In the genomic region with DNA sequence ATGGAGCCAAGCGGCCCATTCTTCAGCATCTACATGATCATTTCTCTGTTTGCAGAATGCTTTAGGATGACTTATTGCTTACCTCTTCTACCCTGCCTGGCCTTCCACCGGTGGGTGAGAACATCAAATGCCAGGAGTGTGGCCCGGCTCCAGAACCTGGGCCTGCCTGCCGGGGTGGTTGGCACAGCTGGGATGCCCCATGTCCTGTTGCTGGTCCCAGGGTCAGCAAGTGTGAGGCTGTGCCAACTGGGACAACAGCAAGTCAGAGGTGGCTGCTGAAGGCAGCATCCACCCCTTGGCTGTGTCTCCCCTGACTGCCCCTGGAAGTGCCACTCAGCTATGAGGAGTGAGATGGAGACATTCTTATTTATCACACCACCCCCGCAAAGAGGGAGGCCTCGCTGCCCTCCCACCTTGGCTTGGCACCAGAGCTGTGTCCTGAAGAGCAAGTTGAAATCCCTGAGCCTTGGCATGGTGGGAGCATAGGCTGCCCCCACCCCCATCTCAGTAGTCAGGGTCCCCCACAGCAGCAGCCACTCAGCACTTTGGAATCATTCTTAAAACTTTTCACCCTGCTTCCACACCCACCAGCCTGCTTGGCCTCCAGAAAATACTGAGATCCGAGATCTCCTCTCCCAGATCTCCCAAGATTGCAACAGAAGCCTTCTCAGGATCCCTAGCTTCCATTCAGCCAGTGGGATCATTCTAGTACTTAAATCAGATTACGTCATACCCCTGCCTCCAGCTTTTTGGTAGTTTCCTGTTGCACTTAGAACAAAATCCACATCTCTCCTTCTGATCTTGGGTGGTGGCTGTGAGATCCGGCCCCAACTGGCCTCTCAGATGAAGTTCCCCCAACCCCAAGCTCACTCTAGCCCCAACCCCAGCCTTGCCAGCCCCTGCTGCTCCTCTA, we compare ENCODE assay signal across 2 cellular contexts.
TF ChIP-seq lines count a peak whose summit lies in the region.

No MANE protein-coding gene starts in this region.

TF ChIP-seq in IMR-90, 13 proteins besides CTCF, POLR2A, EP300 and RAD21:
- TF ChIP-seq RFX5 (IDR thresholded peaks at IDR 0.05; ENCODE audit: low read depth, low read length), result no peak
- peak; percentile 93 for TF ChIP-seq CEBPB (IDR thresholded peaks at IDR 0.05; ENCODE audit: low read depth, low read length)

TF ChIP-seq in K562, 482 proteins besides CTCF, POLR2A, EP300 and RAD21 (continues in another document):
- TF ChIP-seq ZNF311 (CRISPR knock-in tag; IDR thresholded peaks at IDR 0.05) (peak; percentile 71; the same call in 1 of the 2 replicates), ZNF707 (CRISPR knock-in tag; conservative IDR thresholded peaks at IDR 0.05) (no peak), NEUROD1 (IDR thresholded peaks at IDR 0.05; ENCODE audit: borderline replicate concordance, low read depth, low read length, partially characterized antibody) (peak; percentile 48), KAT8 (IDR thresholded peaks at IDR 0.05; ENCODE audit: low read depth) (no peak), ZNF318 (IDR thresholded peaks at IDR 0.05; ENCODE audit: borderline replicate concordance in 1 of 2, low read depth in 1 of 2) (0 out of 4 replicates have a peak, but pooled peaks of 1 of the 2 experiments have one; percentile 38), NR2C1 (IDR thresholded peaks at IDR 0.05) (no peak), NR2C1 (tag; IDR thresholded peaks at IDR 0.05) (0 out of 2 replicates have a peak, but pooled peaks have one; percentile 7), ZBTB5 (IDR thresholded peaks at IDR 0.05) (peak; percentile 70; the same call in 1 of the 2 replicates), CREM (IDR thresholded peaks at IDR 0.05; ENCODE audit: low read depth) (peak; percentile 79), SRSF7 (optimal IDR thresholded peaks at IDR 0.05; ENCODE audit: low read depth, low read length) (no peak), THRA (IDR thresholded peaks at IDR 0.05) (no peak), ARNT (IDR thresholded peaks at IDR 0.05) (0 out of 4 replicates have a peak, but pooled peaks of 1 of the 2 experiments have one; percentile 57), RNF2 (IDR thresholded peaks at IDR 0.05) (peak; percentile 46; the same call in 1 of the 2 replicates), CTBP1 (IDR thresholded peaks at IDR 0.05; ENCODE audit: borderline replicate concordance) (no peak), JUND (IDR thresholded peaks at IDR 0.05; ENCODE audit: borderline replicate concordance, low read depth, low read length) (peak; percentile 96), JUND (tag; IDR thresholded peaks at IDR 0.05; ENCODE audit: borderline replicate concordance, low read depth, low read length) (peak; percentile 95), ILK (tag; IDR thresholded peaks at IDR 0.05; ENCODE audit: borderline replicate concordance, low read depth) (no peak), RCOR1 (IDR thresholded peaks at IDR 0.05; ENCODE audit: borderline replicate concordance in 1 of 2, low read depth in 2 of 2, low read length in 2 of 2) (no peak), ETS2 (tag; IDR thresholded peaks at IDR 0.05; ENCODE audit: borderline replicate concordance, poor library complexity, severe bottlenecking) (peak; percentile 41), MYNN (IDR thresholded peaks at IDR 0.05) (no peak), MYNN (CRISPR knock-in tag; IDR thresholded peaks at IDR 0.05) (no peak), CEBPB (tag; IDR thresholded peaks at IDR 0.05) (peak; percentile 97), NFIX (CRISPR knock-in tag; IDR thresholded peaks at IDR 0.05; ENCODE audit: low read depth) (0 out of 2 replicates have a peak, but pooled peaks have one; percentile 20)
- TF ChIP-seq, protein P1, sequence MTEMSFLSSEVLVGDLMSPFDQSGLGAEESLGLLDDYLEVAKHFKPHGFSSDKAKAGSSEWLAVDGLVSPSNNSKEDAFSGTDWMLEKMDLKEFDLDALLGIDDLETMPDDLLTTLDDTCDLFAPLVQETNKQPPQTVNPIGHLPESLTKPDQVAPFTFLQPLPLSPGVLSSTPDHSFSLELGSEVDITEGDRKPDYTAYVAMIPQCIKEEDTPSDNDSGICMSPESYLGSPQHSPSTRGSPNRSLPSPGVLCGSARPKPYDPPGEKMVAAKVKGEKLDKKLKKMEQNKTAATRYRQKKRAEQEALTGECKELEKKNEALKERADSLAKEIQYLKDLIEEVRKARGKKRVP (CRISPR knock-in tag; IDR thresholded peaks at IDR 0.05), result peak; percentile 82
- TF ChIP-seq, protein P2, sequence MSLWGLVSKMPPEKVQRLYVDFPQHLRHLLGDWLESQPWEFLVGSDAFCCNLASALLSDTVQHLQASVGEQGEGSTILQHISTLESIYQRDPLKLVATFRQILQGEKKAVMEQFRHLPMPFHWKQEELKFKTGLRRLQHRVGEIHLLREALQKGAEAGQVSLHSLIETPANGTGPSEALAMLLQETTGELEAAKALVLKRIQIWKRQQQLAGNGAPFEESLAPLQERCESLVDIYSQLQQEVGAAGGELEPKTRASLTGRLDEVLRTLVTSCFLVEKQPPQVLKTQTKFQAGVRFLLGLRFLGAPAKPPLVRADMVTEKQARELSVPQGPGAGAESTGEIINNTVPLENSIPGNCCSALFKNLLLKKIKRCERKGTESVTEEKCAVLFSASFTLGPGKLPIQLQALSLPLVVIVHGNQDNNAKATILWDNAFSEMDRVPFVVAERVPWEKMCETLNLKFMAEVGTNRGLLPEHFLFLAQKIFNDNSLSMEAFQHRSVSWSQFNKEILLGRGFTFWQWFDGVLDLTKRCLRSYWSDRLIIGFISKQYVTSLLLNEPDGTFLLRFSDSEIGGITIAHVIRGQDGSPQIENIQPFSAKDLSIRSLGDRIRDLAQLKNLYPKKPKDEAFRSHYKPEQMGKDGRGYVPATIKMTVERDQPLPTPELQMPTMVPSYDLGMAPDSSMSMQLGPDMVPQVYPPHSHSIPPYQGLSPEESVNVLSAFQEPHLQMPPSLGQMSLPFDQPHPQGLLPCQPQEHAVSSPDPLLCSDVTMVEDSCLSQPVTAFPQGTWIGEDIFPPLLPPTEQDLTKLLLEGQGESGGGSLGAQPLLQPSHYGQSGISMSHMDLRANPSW (CRISPR knock-in tag; IDR thresholded peaks at IDR 0.05), result no peak
- TF ChIP-seq, protein P3, sequence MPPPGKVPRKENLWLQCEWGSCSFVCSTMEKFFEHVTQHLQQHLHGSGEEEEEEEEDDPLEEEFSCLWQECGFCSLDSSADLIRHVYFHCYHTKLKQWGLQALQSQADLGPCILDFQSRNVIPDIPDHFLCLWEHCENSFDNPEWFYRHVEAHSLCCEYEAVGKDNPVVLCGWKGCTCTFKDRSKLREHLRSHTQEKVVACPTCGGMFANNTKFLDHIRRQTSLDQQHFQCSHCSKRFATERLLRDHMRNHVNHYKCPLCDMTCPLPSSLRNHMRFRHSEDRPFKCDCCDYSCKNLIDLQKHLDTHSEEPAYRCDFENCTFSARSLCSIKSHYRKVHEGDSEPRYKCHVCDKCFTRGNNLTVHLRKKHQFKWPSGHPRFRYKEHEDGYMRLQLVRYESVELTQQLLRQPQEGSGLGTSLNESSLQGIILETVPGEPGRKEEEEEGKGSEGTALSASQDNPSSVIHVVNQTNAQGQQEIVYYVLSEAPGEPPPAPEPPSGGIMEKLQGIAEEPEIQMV (tag; conservative IDR thresholded peaks at IDR 0.05; ENCODE audit: low read depth), result no peak
- TF ChIP-seq, protein P4, sequence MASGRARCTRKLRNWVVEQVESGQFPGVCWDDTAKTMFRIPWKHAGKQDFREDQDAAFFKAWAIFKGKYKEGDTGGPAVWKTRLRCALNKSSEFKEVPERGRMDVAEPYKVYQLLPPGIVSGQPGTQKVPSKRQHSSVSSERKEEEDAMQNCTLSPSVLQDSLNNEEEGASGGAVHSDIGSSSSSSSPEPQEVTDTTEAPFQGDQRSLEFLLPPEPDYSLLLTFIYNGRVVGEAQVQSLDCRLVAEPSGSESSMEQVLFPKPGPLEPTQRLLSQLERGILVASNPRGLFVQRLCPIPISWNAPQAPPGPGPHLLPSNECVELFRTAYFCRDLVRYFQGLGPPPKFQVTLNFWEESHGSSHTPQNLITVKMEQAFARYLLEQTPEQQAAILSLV (tag; IDR thresholded peaks at IDR 0.05), result peak; percentile 16; the same call in 1 of the 2 replicates
